ENCODE assay signal across 15 cellular contexts in the genomic region with DNA sequence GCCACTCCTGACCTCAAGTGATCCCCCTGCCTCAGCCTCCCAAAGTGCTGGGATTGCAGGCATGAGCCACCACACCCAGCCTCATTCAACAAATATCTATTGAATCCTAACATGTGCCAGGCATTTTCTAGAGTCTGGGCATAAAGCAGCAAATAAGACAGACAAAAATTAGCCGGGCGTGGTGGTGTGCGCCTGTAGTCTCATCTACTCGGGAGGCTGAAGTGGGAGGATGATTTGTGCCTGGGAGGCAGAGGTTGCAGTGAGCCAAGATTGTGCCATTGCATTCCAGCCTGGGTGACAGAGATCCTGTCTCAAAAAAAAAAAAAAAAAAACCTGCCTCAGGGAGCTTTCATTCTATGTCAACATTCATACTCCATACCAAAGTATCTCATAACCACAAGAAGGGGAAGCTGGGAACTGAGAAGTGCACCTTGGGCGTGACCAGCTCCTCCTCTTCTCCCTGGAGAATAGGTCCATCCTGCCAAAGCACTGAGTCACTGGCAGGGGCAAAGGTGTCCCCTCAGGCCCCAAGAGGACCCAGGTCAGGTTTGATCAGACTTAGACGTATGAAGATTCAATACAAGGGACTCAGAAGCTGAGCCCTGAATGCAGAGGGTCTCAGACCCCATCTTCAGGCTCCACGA. TPM values are rescaled to one million over a fixed set of nuclear protein-coding genes. Genes with fewer than 3 reads are reported as not detected.
DNase-seq lines count a peak whose midpoint lies in the region; ATAC-seq and TF ChIP-seq lines count a peak whose summit lies in the region.
"Had no signal": no experiment of that assay in that cellular context is flagged by ENCODE, and none has a peak within 500 bp of the region (broad histone marks: within the 10 kb centered on the region; RNA-seq: fewer than 3 reads in every experiment).

No MANE protein-coding gene starts in this region.

- no peaks in the 10 kb centered on the region for H3K27me3 ChIP-seq in CD4-positive, alpha-beta T cell (ENCODE audit: control insufficient read depth, insufficient read depth, low read length)
- no peaks in the 10 kb centered on the region for H3K27me3 ChIP-seq in mucosa of rectum (ENCODE audit: control insufficient read depth in 2 of 2, insufficient read depth in 2 of 2, low read length in 2 of 2)

- no peak overlapping the region for H3K4me3 ChIP-seq in mucosa of rectum (ENCODE audit: low read length in 2 of 2)

- CTCF ChIA-PET in CD4-positive, alpha-beta T cell (lab: Charles Lee) = interaction anchor here (3.2 to 9.7 kb wide), 3 partner anchors 17 to 54 kb away, joined by 16 to 218 read pairs (median 51); a partner anchor contains a TSS
- CTCF ChIA-PET in activated CD4-positive, alpha-beta memory T cell treated with anti-CD3 and anti-CD28 coated beads for 36 hours (lab: Charles Lee) = interaction anchor here (1.9 to 33.4 kb wide), 6 partner anchors 8 to 52 kb away, joined by 7 to 1224 read pairs (median 29); a partner anchor contains a TSS

- DNase-seq in CD4-positive, alpha-beta T cell = no peak
- peak; percentile 43 for DNase-seq in HT-29 (ENCODE audit: low spot score)
- DNase-seq in activated CD4-positive, alpha-beta memory T cell treated with anti-CD3 and anti-CD28 coated beads for 36 hours = no peak
- DNase-seq in NCI-H1105 (lab: John Stamatoyannopoulos, UW) = no peak
- DNase-seq in head of caudate nucleus = no peak
- no peak for DNase-seq in stimulated activated CD4-positive, alpha-beta T cell treated with anti-CD3 and anti-CD28 coated beads, Interleukin-4, amount 100 ng/mL, for 24 hours
- no peak for DNase-seq in stimulated activated CD4-positive, alpha-beta T cell treated with anti-CD3 and anti-CD28 coated beads, Interleukin-4, amount 100 ng/mL, for 1 hour
- DNase-seq: foreskin fibroblast, IMR-90, left ventricle myocardium superior, NCI-H446, posterior cingulate gyrus, T-helper 2 cell had no signal

- H3K27ac Mint-ChIP-seq in CD4-positive, alpha-beta T cell = peak overlapping the region; percentile 42
- H3K27ac Mint-ChIP-seq in activated CD4-positive, alpha-beta memory T cell treated with anti-CD3 and anti-CD28 coated beads for 36 hours = peak overlapping the region; percentile 62
- H3K27ac Mint-ChIP-seq: activated T-helper 1 cell treated with anti-CD3 and anti-CD28 coated beads, Interleukin-12 subunit alpha, Interleukin-12 subunit beta, Interleukin-2, Interleukin-4 antibody, amounts not matched to agents 30 ng/mL and 10 ng/mL and 1 ng/mL, durations not matched to agents 14 hours and 24 hours and 36 hours had no signal

- peaks cover 48 to 53% of the 10 kb centered on the region in 2 donors for H3K36me3 ChIP-seq in mucosa of rectum (ENCODE audit: control insufficient read depth in 2 of 2, insufficient read depth in 2 of 2, low read length in 2 of 2)

- ATAC-seq in CD4-positive, alpha-beta T cell (ENCODE audit: poor library complexity) = no peak
- ATAC-seq: left ventricle myocardium superior had no signal

- H3K9me3 ChIP-seq in CD4-positive, alpha-beta T cell (ENCODE audit: control insufficient read depth, low read length) = no peaks in the 10 kb centered on the region
- H3K9me3 ChIP-seq in mucosa of rectum (ENCODE audit: control insufficient read depth in 2 of 2, low read length in 2 of 2) = no peaks in the 10 kb centered on the region

- no peak overlapping the region for H3K4me3 Mint-ChIP-seq in CD4-positive, alpha-beta T cell
- H3K4me3 Mint-ChIP-seq in activated CD4-positive, alpha-beta memory T cell treated with anti-CD3 and anti-CD28 coated beads for 36 hours = no peak overlapping the region
- H3K4me3 Mint-ChIP-seq: activated T-helper 1 cell treated with anti-CD3 and anti-CD28 coated beads, Interleukin-12 subunit alpha, Interleukin-12 subunit beta, Interleukin-2, Interleukin-4 antibody, amounts not matched to agents 30 ng/mL and 10 ng/mL and 1 ng/mL, durations not matched to agents 14 hours and 24 hours and 36 hours had no signal

- peaks cover 57 to 66% of the 10 kb centered on the region in 2 donors for H3K4me1 ChIP-seq in mucosa of rectum (ENCODE audit: control insufficient read depth in 2 of 2, insufficient read depth in 2 of 2, low read length in 2 of 2)

- H3K9me3 Mint-ChIP-seq in CD4-positive, alpha-beta T cell = no peaks in the 10 kb centered on the region
- H3K9me3 Mint-ChIP-seq in activated CD4-positive, alpha-beta memory T cell treated with anti-CD3 and anti-CD28 coated beads for 36 hours = no peaks in the 10 kb centered on the region
- H3K9me3 Mint-ChIP-seq: activated T-helper 1 cell treated with anti-CD3 and anti-CD28 coated beads, Interleukin-12 subunit alpha, Interleukin-12 subunit beta, Interleukin-2, Interleukin-4 antibody, amounts not matched to agents 30 ng/mL and 10 ng/mL and 1 ng/mL, durations not matched to agents 14 hours and 24 hours and 36 hours had no signal

- H3K27ac ChIP-seq in CD4-positive, alpha-beta T cell (ENCODE audit: low read depth, low read length) = no peak overlapping the region
- H3K27ac ChIP-seq in mucosa of rectum (ENCODE audit: low read depth in 2 of 2, low read length in 2 of 2) = peak overlapping the region; percentile 98 to 99

- H3K27me3 Mint-ChIP-seq in CD4-positive, alpha-beta T cell = no peaks in the 10 kb centered on the region
- H3K27me3 Mint-ChIP-seq in activated CD4-positive, alpha-beta memory T cell treated with anti-CD3 and anti-CD28 coated beads for 36 hours = no peaks in the 10 kb centered on the region

- H3K9ac ChIP-seq in mucosa of rectum (ENCODE audit: low read depth in 1 of 2, low read length in 2 of 2) = peak overlapping the region; percentile 36 to 63

- peaks cover 66% of the 10 kb centered on the region for H3K36me3 Mint-ChIP-seq in CD4-positive, alpha-beta T cell (ENCODE audit: low read depth)
- peaks cover 48% of the 10 kb centered on the region for H3K36me3 Mint-ChIP-seq in activated CD4-positive, alpha-beta memory T cell treated with anti-CD3 and anti-CD28 coated beads for 36 hours

- POLR2A ChIA-PET in CD4-positive, alpha-beta T cell (lab: Charles Lee) = interaction anchor here (1.5 to 3.5 kb wide), 2 partner anchors 46 to 68 kb away, joined by 4 to 33 read pairs; a partner anchor contains a TSS
- POLR2A ChIA-PET in activated CD4-positive, alpha-beta memory T cell treated with anti-CD3 and anti-CD28 coated beads for 36 hours (lab: Charles Lee) = interaction anchor here (0.6 to 2.1 kb wide), 3 partner anchors 17 to 50 kb away, joined by 3 to 5 read pairs (median 4); no protein-coding TSS in a partner anchor

- peaks cover 35% of the 10 kb centered on the region for H3K4me1 Mint-ChIP-seq in CD4-positive, alpha-beta T cell (ENCODE audit: low read depth)
- peaks cover 83% of the 10 kb centered on the region for H3K4me1 Mint-ChIP-seq in activated CD4-positive, alpha-beta memory T cell treated with anti-CD3 and anti-CD28 coated beads for 36 hours (ENCODE audit: low read depth)

- no peak for TF ChIP-seq CTCF in CD4-positive, alpha-beta T cell (IDR thresholded peaks at IDR 0.05)

- intact Hi-C loops in CD4-positive, alpha-beta T cell (cut with DNase I, micrococcal nuclease) = loop anchor here (5.0 to 10.0 kb wide), 3 partner anchors 99 to 359 kb away; no protein-coding TSS in a partner anchor
- intact Hi-C loops in activated CD4-positive, alpha-beta memory T cell treated with anti-CD3 and anti-CD28 coated beads for 36 hours (cut with micrococcal nuclease) = no loop called here
- intact Hi-C loops in head of caudate nucleus (cut with DNase I) = loop anchor here (5.0 kb wide), 1 partner anchor 54 kb away; no protein-coding TSS in a partner anchor

RNA-seq across cellular contexts. Expression of a gene that starts 36.8 kb away (rescaled TPM):
- total RNA-seq in CD4-positive, alpha-beta T cell = 100 to 1,000 TPM; 171 to 179 TPM
- 32.6 and 40.7 TPM in 2 replicates for total RNA-seq in HT-29 (2014; rRNA removed; shearing (Covaris generic))
- 10 to 100 TPM; 54.9 to 57.1 TPM for total RNA-seq in activated CD4-positive, alpha-beta memory T cell treated with anti-CD3 and anti-CD28 coated beads for 36 hours

RNA-seq across cellular contexts. Expression of a gene that starts 46.2 kb away (rescaled TPM):
- 10 to 100 TPM; 25.5 to 27.1 TPM for total RNA-seq in CD4-positive, alpha-beta T cell
- total RNA-seq in HT-29 (2014; rRNA removed; shearing (Covaris generic)) = 55.3 and 55.4 TPM in 2 replicates
- total RNA-seq in activated CD4-positive, alpha-beta memory T cell treated with anti-CD3 and anti-CD28 coated beads for 36 hours = 10 to 100 TPM; 43.4 to 46.4 TPM
